ENCODE assay signal across 1 cellular context in genomic region chr7:104883718-104884452, GRCh38.
TF ChIP-seq lines count a peak whose summit lies in the region.

No MANE protein-coding gene starts in this region.

TF ChIP-seq in K562, 482 proteins besides CTCF, POLR2A, EP300 and RAD21 (continued from another document and continues in another):
- peak; percentile 54 for TF ChIP-seq NEUROD1 (IDR thresholded peaks at IDR 0.05; ENCODE audit: borderline replicate concordance, low read depth, low read length, partially characterized antibody)
- no peak for TF ChIP-seq ETV6 (IDR thresholded peaks at IDR 0.05; ENCODE audit: borderline replicate concordance in 1 of 2, low read depth in 2 of 2, low read length in 1 of 2)
- TF ChIP-seq ETV6 (CRISPR knock-in tag; IDR thresholded peaks at IDR 0.05; ENCODE audit: borderline replicate concordance), result no peak
- no peak for TF ChIP-seq POLR2H (tag; IDR thresholded peaks at IDR 0.05; ENCODE audit: low read depth)
- TF ChIP-seq MNT (conservative IDR thresholded peaks at IDR 0.05), result peak; percentile 89 to 94
- peak in 1 of 2 experiments; percentile 56; a peak in 1 of 4 replicates for TF ChIP-seq ZMIZ1 (IDR thresholded peaks at IDR 0.05; ENCODE audit: low read depth in 2 of 2, low read length in 2 of 2)
- TF ChIP-seq ZEB2 (IDR thresholded peaks at IDR 0.05), result peak; percentile 24; the same call in 1 of the 2 replicates
- TF ChIP-seq FOSL1 (tag; conservative IDR thresholded peaks at IDR 0.05), result peak; percentile 34
- peak; percentile 38; the same call in 1 of the 2 replicates for TF ChIP-seq SOX6 (IDR thresholded peaks at IDR 0.05)
- TF ChIP-seq ZBTB11 (CRISPR knock-in tag; IDR thresholded peaks at IDR 0.05), result 0 out of 6 replicates have a peak, but pooled peaks of 1 of the 3 experiments have one; percentile 12
- peak; percentile 67; the same call in 1 of the 2 replicates for TF ChIP-seq ZBTB17 (CRISPR knock-in tag; IDR thresholded peaks at IDR 0.05)
- TF ChIP-seq ZBTB7A (IDR thresholded peaks at IDR 0.05; ENCODE audit: borderline replicate concordance, control insufficient read depth, low read depth, low read length), result 0 out of 2 replicates have a peak, but pooled peaks have one; percentile 33
- no peak; the same call in 1 of the 2 replicates for TF ChIP-seq HDGF (IDR thresholded peaks at IDR 0.05)
- TF ChIP-seq HDAC2 (IDR thresholded peaks at IDR 0.05), result peak; percentile 79
- peak; percentile 67 for TF ChIP-seq BHLHE40 (IDR thresholded peaks at IDR 0.05; ENCODE audit: low read length)
- TF ChIP-seq MLLT1 (IDR thresholded peaks at IDR 0.05), result peak in 1 of 2 experiments; percentile 81; a peak in 2 of 4 replicates
- peak; percentile 74 for TF ChIP-seq MAFF (IDR thresholded peaks at IDR 0.05; ENCODE audit: low read length)
- TF ChIP-seq AFF1 (IDR thresholded peaks at IDR 0.05; ENCODE audit: low read depth in 1 of 2, partially characterized antibody in 2 of 2), result peak in 1 of 2 experiments; percentile 63
- TF ChIP-seq MAZ (CRISPR knock-in tag; conservative IDR thresholded peaks at IDR 0.05 in 1 of 2, IDR thresholded peaks at IDR 0.05 in 1 of 2), result peak in 1 of 2 experiments; percentile 49; a peak in 1 of 4 replicates
- peak in 1 of 2 experiments; percentile 43; a peak in 1 of 4 replicates for TF ChIP-seq SRF (CRISPR knock-in tag; IDR thresholded peaks at IDR 0.05)
- no peak for TF ChIP-seq ATF1 (CRISPR knock-in tag; IDR thresholded peaks at IDR 0.05)
- TF ChIP-seq ATF1 (tag; IDR thresholded peaks at IDR 0.05), result peak; percentile 75
- TF ChIP-seq CBFA2T3 (IDR thresholded peaks at IDR 0.05), result 0 out of 2 replicates have a peak, but pooled peaks have one; percentile 4
- peak; percentile 48 for TF ChIP-seq ZFX (CRISPR knock-in tag; IDR thresholded peaks at IDR 0.05)
- no peak for TF ChIP-seq ZNF133 (CRISPR knock-in tag; IDR thresholded peaks at IDR 0.05)
- peak; percentile 83 for TF ChIP-seq CTCFL (IDR thresholded peaks at IDR 0.05; ENCODE audit: borderline replicate concordance, insufficient read depth, low read depth, low read length, poor library complexity, severe bottlenecking)
- TF ChIP-seq ARHGAP35 (IDR thresholded peaks at IDR 0.05; ENCODE audit: partially characterized antibody), result no peak
- TF ChIP-seq MYNN (IDR thresholded peaks at IDR 0.05), result peak; percentile 80; the same call in 1 of the 2 replicates
- no peak for TF ChIP-seq MYNN (CRISPR knock-in tag; IDR thresholded peaks at IDR 0.05)
- TF ChIP-seq MTA1 (IDR thresholded peaks at IDR 0.05; ENCODE audit: borderline replicate concordance), result peak; percentile 47; the same call in 1 of the 2 replicates
- peak; percentile 80 for TF ChIP-seq USF2 (CRISPR knock-in tag; IDR thresholded peaks at IDR 0.05)
- TF ChIP-seq ZSCAN32 (CRISPR knock-in tag; IDR thresholded peaks at IDR 0.05), result no peak
- no peak for TF ChIP-seq THRA (IDR thresholded peaks at IDR 0.05)
- TF ChIP-seq POU5F1 (IDR thresholded peaks at IDR 0.05; ENCODE audit: borderline replicate concordance, low read depth, low read length, partially characterized antibody), result no peak
- TF ChIP-seq BRF1 (IDR thresholded peaks at IDR 0.05; ENCODE audit: borderline replicate concordance, extremely low read depth, insufficient read length), result no peak
- peak; percentile 65; the same call in 1 of the 2 replicates for TF ChIP-seq RB1 (IDR thresholded peaks at IDR 0.05; ENCODE audit: low read depth)
- no peak for TF ChIP-seq NFATC3 (IDR thresholded peaks at IDR 0.05)
- no peak for TF ChIP-seq ARID3B (CRISPR knock-in tag; IDR thresholded peaks at IDR 0.05; ENCODE audit: borderline replicate concordance)
- TF ChIP-seq FOXK2 (conservative IDR thresholded peaks at IDR 0.05 in 1 of 2, IDR thresholded peaks at IDR 0.05 in 1 of 2; ENCODE audit: low read depth in 2 of 2), result peak in 1 of 2 experiments; percentile 40; a peak in 2 of 4 replicates
- TF ChIP-seq HDAC3 (IDR thresholded peaks at IDR 0.05; ENCODE audit: borderline replicate concordance, partially characterized antibody), result no peak
- no peak for TF ChIP-seq ZNF224 (CRISPR knock-in tag; IDR thresholded peaks at IDR 0.05)
